Comparison of ENCODE assay signal across 20 cellular contexts in the genomic region with DNA sequence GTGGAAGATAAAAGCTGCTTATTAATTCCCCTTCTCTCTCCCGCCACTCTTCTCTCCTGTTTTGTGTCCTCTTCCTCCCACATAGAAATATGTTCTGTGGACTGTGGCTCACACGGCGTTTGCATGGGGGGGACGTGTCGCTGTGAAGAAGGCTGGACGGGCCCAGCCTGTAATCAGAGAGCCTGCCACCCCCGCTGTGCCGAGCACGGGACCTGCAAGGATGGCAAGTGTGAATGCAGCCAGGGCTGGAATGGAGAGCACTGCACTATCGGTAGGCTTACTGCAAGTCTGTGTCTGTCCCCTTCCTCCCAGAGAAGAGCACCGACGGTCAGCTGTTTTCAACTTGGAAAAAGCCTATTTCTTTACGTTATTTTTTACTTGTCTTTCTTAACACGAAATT.
"Had no signal": no experiment of that assay in that cellular context is flagged by ENCODE, and none has a peak within 500 bp of the region (broad histone marks: within the 10 kb centered on the region; RNA-seq: fewer than 3 reads in every experiment).

No MANE protein-coding gene starts in this region.

- H3K9me3 Mint-ChIP-seq: dendritic cell treated with granulocyte-macrophage colony-stimulating factor and Interleukin-4, amounts not matched to agents 40 ng/mL and 50 ng/mL, for 4 days; naive thymus-derived CD8-positive, alpha-beta T cell; neural crest cell had no signal

- DNase-seq: cerebellar nuclear complex; erythroblast; foreskin keratinocyte; heart right ventricle; hypothalamus; kidney glomerular epithelial cell; mucosa of descending colon; naive thymus-derived CD8-positive, alpha-beta T cell; occipital lobe; right cardiac atrium; stimulated activated CD4-positive, alpha-beta T cell treated with anti-CD3 and anti-CD28 coated beads, Interleukin-2, amount 100 ng/mL, for 48 hours; stimulated activated naive CD4-positive, alpha-beta T cell treated with Interleukin-2 at 50 U/mL for 16 hours; trophoblast cell had no signal

- H3K4me1 Mint-ChIP-seq: naive thymus-derived CD8-positive, alpha-beta T cell had no signal

- FAIRE-seq: colon, endothelial cell of umbilical vein, pancreas had no signal

- H3K27me3 ChIP-seq: foreskin keratinocyte, heart right ventricle, pancreas had no signal

- H3K4me3 ChIP-seq: heart right ventricle, mucosa of descending colon, pancreas, smooth muscle cell had no signal

- H3K27me3 Mint-ChIP-seq: dendritic cell treated with granulocyte-macrophage colony-stimulating factor and Interleukin-4, amounts not matched to agents 40 ng/mL and 50 ng/mL, for 4 days; progenitor cell of endocrine pancreas had no signal

- H3K9me3 ChIP-seq: heart right ventricle, mucosa of descending colon, pancreas had no signal

- H3K36me3 ChIP-seq: heart right ventricle, pancreas had no signal

- H3K36me3 Mint-ChIP-seq: naive thymus-derived CD8-positive, alpha-beta T cell had no signal

- H3K4me2 ChIP-seq: smooth muscle cell had no signal

- H3K27ac Mint-ChIP-seq: dendritic cell treated with granulocyte-macrophage colony-stimulating factor and Interleukin-4, amounts not matched to agents 40 ng/mL and 50 ng/mL, for 4 days; naive thymus-derived CD8-positive, alpha-beta T cell; progenitor cell of endocrine pancreas had no signal

- H3K4me1 ChIP-seq: foreskin keratinocyte, pancreas had no signal

- H3K4me3 Mint-ChIP-seq: dendritic cell treated with granulocyte-macrophage colony-stimulating factor and Interleukin-4, amounts not matched to agents 40 ng/mL and 50 ng/mL, for 4 days; naive thymus-derived CD8-positive, alpha-beta T cell; neural crest cell had no signal

- H3K27ac ChIP-seq: foreskin keratinocyte, heart right ventricle, pancreas had no signal
